ENCODE assay signal across 18 cellular contexts in the genomic region with DNA sequence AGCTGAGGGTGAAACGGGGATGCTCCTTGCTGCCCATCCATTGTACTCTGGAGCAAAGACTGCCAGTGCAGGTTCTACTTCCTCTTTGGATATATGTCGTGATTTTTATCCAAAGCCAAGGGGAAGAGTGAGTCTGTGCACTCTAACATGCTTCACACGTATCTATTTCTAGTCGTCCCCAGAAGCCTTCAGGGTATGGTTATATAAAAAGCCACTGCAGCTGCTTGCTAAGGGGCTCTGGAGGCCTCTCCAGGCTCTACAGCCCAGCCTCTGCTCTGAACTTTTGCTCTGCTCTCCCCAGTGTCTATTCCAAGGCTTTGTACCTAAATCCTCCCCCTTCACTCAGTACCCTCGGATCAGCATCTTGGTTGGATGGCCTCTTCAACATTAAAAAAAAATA. TPM values are rescaled to one million over a fixed set of nuclear protein-coding genes. Genes with fewer than 3 reads are reported as not detected.
A peak's percentile ranks its signal among the peaks of the same experiment; 100 is the strongest.
DNase-seq lines count a peak whose midpoint lies in the region; ATAC-seq and TF ChIP-seq lines count a peak whose summit lies in the region.
"Had no signal": no experiment of that assay in that cellular context is flagged by ENCODE, and none has a peak within 500 bp of the region (broad histone marks: within the 10 kb centered on the region; RNA-seq: fewer than 3 reads in every experiment).

No MANE protein-coding gene starts in this region.

- H3K4me1 Mint-ChIP-seq in nephron, result peaks cover 19% of the 10 kb centered on the region
- no peaks in the 10 kb centered on the region for H3K4me1 Mint-ChIP-seq in nephron progenitor cell

- peak overlapping the region in 2 of 3 experiments; percentile 4 to 70 for H3K27ac Mint-ChIP-seq in nephron
- H3K27ac Mint-ChIP-seq in nephron progenitor cell, result no peak overlapping the region
- H3K27ac Mint-ChIP-seq: CD14-positive monocyte, HFFc6 had no signal

- no peaks in the 10 kb centered on the region for H3K9me3 Mint-ChIP-seq in nephron
- H3K9me3 Mint-ChIP-seq in nephron progenitor cell, result no peaks in the 10 kb centered on the region
- H3K9me3 Mint-ChIP-seq: CD14-positive monocyte; CD8-positive, alpha-beta memory T cell; HFFc6 had no signal

- no peaks in the 10 kb centered on the region for H3K79me2 ChIP-seq in OCI-LY7 (ENCODE audit: insufficient read depth, low read depth, low read length)

- H3K9me2 ChIP-seq in OCI-LY7 (ENCODE audit: insufficient read depth, low read length), result no peaks in the 10 kb centered on the region

- POLR2A ChIA-PET in OCI-LY7 (lab: Charles Lee), result no interaction called here

- TSS peak; percentile 35 for BruUV-seq in OCI-LY7 (replicated peaks; lab: Mats Ljungman, UMichigan)

- H3K36me3 ChIP-seq in OCI-LY7 (ENCODE audit: insufficient read depth, low read length), result peaks cover 39% of the 10 kb centered on the region

- H4K20me1 ChIP-seq in OCI-LY7 (ENCODE audit: insufficient read depth, low read length), result no peaks in the 10 kb centered on the region

- peaks cover 10% of the 10 kb centered on the region for H3K4me1 ChIP-seq in OCI-LY7 (ENCODE audit: insufficient read depth, low read length, poor library complexity, severe bottlenecking)
- H3K4me1 ChIP-seq: A549, Caco-2 had no signal

- no peak for ATAC-seq in HG03521 (IDR thresholded peaks at IDR 0.05; ENCODE audit: unreplicated experiment)
- ATAC-seq: A549 had no signal

- H3K9me3 ChIP-seq in OCI-LY7 (ENCODE audit: low read length), result no peaks in the 10 kb centered on the region
- H3K9me3 ChIP-seq: A549, Caco-2 had no signal

- no peaks in the 10 kb centered on the region for H3K27me3 ChIP-seq in dorsolateral prefrontal cortex

- H3K4me3 ChIP-seq in OCI-LY7 (ENCODE audit: low read depth, low read length, poor library complexity, severe bottlenecking) (no peak overlapping the region), dorsolateral prefrontal cortex (no peak overlapping the region)
- H3K4me3 ChIP-seq: A549 had no signal

- DNase-seq in OCI-LY7 (ENCODE audit: low spot score), result no peak
- DNase-seq in dorsolateral prefrontal cortex, result no peak
- no peak for DNase-seq in nephron progenitor cell
- DNase-seq in NCI-H82 (lab: John Stamatoyannopoulos, UW), result no peak
- DNase-seq in NCI-H2029 treated with DMSO at 0.1 percent for 48 hours (lab: John Stamatoyannopoulos, UW), result no peak
- DNase-seq: Caco-2; CD8-positive, alpha-beta memory T cell; DND-41; GDM1; HCEC 1CT; HFFc6 had no signal

- H3K4me3 Mint-ChIP-seq in nephron (peak overlapping the region in 1 of 3 experiments; percentile 33), nephron progenitor cell (no peak overlapping the region)
- H3K4me3 Mint-ChIP-seq: CD14-positive monocyte; CD8-positive, alpha-beta memory T cell; HFFc6 had no signal

- TF ChIP-seq CTCF in OCI-LY7 (conservative IDR thresholded peaks at IDR 0.05; ENCODE audit: low read length) (no peak), dorsolateral prefrontal cortex (IDR thresholded peaks at IDR 0.05 in 54 of 56, conservative IDR thresholded peaks at IDR 0.05 in 2 of 56; ENCODE audit: low read depth in 1 of 56, partially characterized antibody in 56 of 56) (no peak), nephron (IDR thresholded peaks at IDR 0.05; ENCODE audit: unreplicated experiment in 3 of 3) (no peak), nephron progenitor cell (IDR thresholded peaks at IDR 0.05) (no peak)

- H3K4me2 ChIP-seq in OCI-LY7 (ENCODE audit: low read length), result no peak overlapping the region
- H3K4me2 ChIP-seq: A549 had no signal

- CTCF ChIA-PET in OCI-LY7 (lab: Charles Lee; ENCODE audit: unreplicated experiment), result no interaction called here

- H3K36me3 Mint-ChIP-seq in nephron (ENCODE audit: low read depth) (peaks cover 61% of the 10 kb centered on the region), nephron progenitor cell (ENCODE audit: low read depth) (peaks cover 71% of the 10 kb centered on the region)

- H3K27ac ChIP-seq in OCI-LY7 (ENCODE audit: low read depth, low read length, poor library complexity, severe bottlenecking), result no peak overlapping the region
- peak overlapping the region; percentile 48 for H3K27ac ChIP-seq in angular gyrus (ENCODE audit: low read depth, low read length)
- peak overlapping the region in 36 of 59 donors; percentile 9 to 78 (median 50) for H3K27ac ChIP-seq in dorsolateral prefrontal cortex
- H3K27ac ChIP-seq: A549, HL-60 had no signal

- H2AFZ ChIP-seq in OCI-LY7 (ENCODE audit: low read length), result no peak overlapping the region

- H3K27me3 Mint-ChIP-seq in nephron (ENCODE audit: low read depth) (no peaks in the 10 kb centered on the region), nephron progenitor cell (ENCODE audit: low read depth, poor library complexity) (no peaks in the 10 kb centered on the region)

- intact Hi-C loops in OCI-LY7 (cut with micrococcal nuclease; ENCODE audit: unreplicated experiment), result no loop called here
- intact Hi-C loops in dorsolateral prefrontal cortex (cut with DNase I), result no loop called here

RNA-seq across cellular contexts. Expression of gene PAFAH2, which starts 20.0 kb away (rescaled TPM):
- 2.9 and 4.1 TPM in 2 replicates for total RNA-seq in OCI-LY7 (2014; rRNA removed; shearing (Covaris generic))
- 7.3 and 8.7 TPM in 2 replicates for total RNA-seq in OCI-LY7 (2022)
- total RNA-seq in dorsolateral prefrontal cortex, result 10 to 100 TPM in 38 of 120 experiments, 1 to 10 TPM in 82; 3.7 to 19.3 (median 8.5) TPM

RNA-seq across cellular contexts. Expression of gene EXTL1, which starts 43.8 kb away (rescaled TPM):
- not detected in 2 replicates for total RNA-seq in OCI-LY7 (2014; rRNA removed; shearing (Covaris generic))
- total RNA-seq in OCI-LY7 (2022) (0.26 and 0.67 TPM in 2 replicates), dorsolateral prefrontal cortex (10 to 100 TPM; 17.0 to 82.6 (median 46.4) TPM)
- total RNA-seq: CD8-positive, alpha-beta memory T cell; H4 had no signal

Comparison
In these comparisons a context has a peak if more than half of its experiments do, and no peak if none do; other contexts are left out.
1. RNA of gene EXTL1, which starts 43.8 kb away (total RNA-seq): 17.0 to 82.6 TPM in dorsolateral prefrontal cortex; 0.26 to 0.67 TPM in OCI-LY7; every median in the first group is over 10 times any median in the second.